In genomic region chr2:214477305-214477704, GRCh38 we compare ENCODE assay signal across 28 cellular contexts.
"Had no signal": no experiment of that assay in that cellular context is flagged by ENCODE, and none has a peak within 500 bp of the region (broad histone marks: within the 10 kb centered on the region; RNA-seq: fewer than 3 reads in every experiment).

No MANE protein-coding gene starts in this region.

- H3K4me1 ChIP-seq: body of pancreas, colonic mucosa, esophagus squamous epithelium had no signal

- H3K4me3 ChIP-seq: body of pancreas, colonic mucosa, esophagus squamous epithelium had no signal

- ATAC-seq: activated CD4-positive, CD25-positive, alpha-beta regulatory T cell treated with anti-CD3 and anti-CD28 coated beads, Interleukin-2, amount 50 U/mL, for 24 hours; activated CD8-positive, alpha-beta T cell treated with anti-CD3 and anti-CD28 coated beads for 36 hours; activated T-cell treated with anti-CD3 and anti-CD28 coated beads, Interleukin-2, amount 50 U/mL, for 4 hours; activated T-helper 17 cell treated with anti-CD3 and anti-CD28 coated beads, Interleukin-2, amount 50 U/mL, for 72 hours; body of pancreas; T-helper 17 cell had no signal

- H3K36me3 ChIP-seq: colonic mucosa, esophagus squamous epithelium, WERI-Rb-1 had no signal

- H3K9me3 ChIP-seq: body of pancreas, colonic mucosa, esophagus squamous epithelium had no signal

- H3K27me3 ChIP-seq: body of pancreas, colonic mucosa, esophagus squamous epithelium had no signal

- DNase-seq: activated B cell treated with CpG ODN at 0.5 μM for 24 hours; activated CD4-positive, alpha-beta T cell treated with anti-CD3 and anti-CD28 coated beads for 48 hours; activated CD4-positive, alpha-beta T cell treated with anti-CD3 and anti-CD28 coated beads, Interleukin-2, amount 50 U/mL, for 1 hour; activated CD4-positive, alpha-beta T cell treated with anti-CD3 and anti-CD28 coated beads, Interleukin-2, amount 50 U/mL, for 48 hours; activated CD8-positive, alpha-beta memory T cell treated with anti-CD3 and anti-CD28 coated beads for 24 hours; activated CD8-positive, alpha-beta T cell treated with anti-CD3 and anti-CD28 coated beads for 36 hours; activated effector memory CD4-positive, alpha-beta T cell treated with Interleukin-2 at 50 U/mL for 16 hours; activated gamma-delta T cell treated with Interleukin-2 at 50 U/mL for 16 hours; activated naive CD4-positive, alpha-beta T cell treated with anti-CD3 and anti-CD28 coated beads, Interleukin-2, amount 50 U/mL, for 16 hours; activated naive CD4-positive, alpha-beta T cell treated with Interleukin-2 at 50 U/mL for 16 hours; activated T-cell treated with anti-CD3 and anti-CD28 coated beads, Interleukin-2, amount 50 U/mL, for 4 hours; amniotic stem cell; anterior cingulate cortex; body of pancreas; central memory CD4-positive, alpha-beta T cell; cerebellar nuclear complex; colonic mucosa; effector CD8-positive, alpha-beta T cell; esophagus squamous epithelium; foreskin fibroblast; head of caudate nucleus; T-helper 1 cell; T-helper 17 cell; T1000; WERI-Rb-1 had no signal

- H3K27ac ChIP-seq: body of pancreas, colonic mucosa, epithelial cell of prostate, esophagus squamous epithelium, WERI-Rb-1 had no signal
